ENCODE assay signal across 18 cellular contexts in the genomic region with DNA sequence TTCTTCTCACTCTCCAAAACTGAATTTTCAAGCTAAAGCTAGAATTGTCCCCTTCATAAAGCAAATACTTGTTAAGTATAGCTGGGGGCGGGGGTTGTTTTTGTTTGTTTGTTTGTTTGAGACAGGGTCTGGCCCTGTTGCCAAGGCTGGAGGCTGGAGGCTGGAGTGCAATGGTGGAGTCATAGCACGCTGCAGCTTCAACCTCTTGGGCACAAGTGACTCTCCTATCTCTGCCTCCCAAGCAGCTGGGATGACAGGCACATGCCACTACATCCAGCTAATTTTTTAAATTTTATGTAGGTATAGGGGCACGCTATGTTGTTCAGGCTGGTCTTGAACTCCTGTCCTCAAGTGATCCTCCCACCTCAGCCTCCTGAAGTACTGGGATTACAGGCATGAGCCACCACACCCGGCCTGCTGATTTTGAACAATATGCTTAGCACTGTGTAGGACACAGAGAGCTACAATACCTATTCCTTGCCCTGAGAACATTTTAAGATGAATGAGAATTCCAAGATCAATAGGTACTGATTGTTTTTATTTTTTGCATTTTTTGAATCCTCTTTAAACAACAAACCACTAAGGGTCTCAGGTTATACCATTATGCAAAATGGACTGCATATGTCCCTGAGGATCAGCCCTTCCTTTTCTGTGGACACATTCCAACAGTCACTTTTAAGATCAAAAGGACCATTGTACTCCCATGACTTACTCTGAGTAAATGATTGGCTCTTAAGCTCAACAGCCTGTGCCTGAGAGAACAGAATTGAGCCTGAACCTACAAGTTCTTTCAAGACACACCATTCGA. TPM values are rescaled to one million over a fixed set of nuclear protein-coding genes. Genes with fewer than 3 reads are reported as not detected.
DNase-seq lines count a peak whose midpoint lies in the region; ATAC-seq and TF ChIP-seq lines count a peak whose summit lies in the region.
"Had no signal": no experiment of that assay in that cellular context is flagged by ENCODE, and none has a peak within 500 bp of the region (broad histone marks: within the 10 kb centered on the region; RNA-seq: fewer than 3 reads in every experiment).

No MANE protein-coding gene starts in this region.

- H3K36me3 ChIP-seq in CD8-positive, alpha-beta T cell (ENCODE audit: insufficient read depth, low read length) = peaks cover 7% of the 10 kb centered on the region
- peaks cover 18% of the 10 kb centered on the region for H3K36me3 ChIP-seq in KOPT-K1 (ENCODE audit: insufficient read depth, low read length)
- H3K36me3 ChIP-seq: SJCRH30 had no signal

- no peak overlapping the region for H3K4me3 Mint-ChIP-seq in CD8-positive, alpha-beta T cell
- no peak overlapping the region for H3K4me3 Mint-ChIP-seq in effector memory CD8-positive, alpha-beta T cell
- no peak overlapping the region for H3K4me3 Mint-ChIP-seq in nephron
- H3K4me3 Mint-ChIP-seq: activated naive CD8-positive, alpha-beta T cell treated with anti-CD3 and anti-CD28 coated beads, Interleukin-2, amount 50 U/mL, for 24 hours; stimulated activated memory B cell treated with anti-CD40 and anti-IgM and Interleukin-4, amounts not matched to agents 10 μg/mL and 1 μg/mL and 100 μg/mL, for 72 hours had no signal

- no peak for ATAC-seq in CD8-positive, alpha-beta T cell
- ATAC-seq in effector memory CD8-positive, alpha-beta T cell (replicated peaks) = no peak
- ATAC-seq in GM21528 (IDR thresholded peaks at IDR 0.05; ENCODE audit: low FRiP score, unreplicated experiment) = no peak
- ATAC-seq: activated CD4-positive, CD25-positive, alpha-beta regulatory T cell treated with anti-CD3 and anti-CD28 coated beads, Interleukin-2, amount 50 U/mL, for 24 hours; activated naive CD8-positive, alpha-beta T cell treated with anti-CD3 and anti-CD28 coated beads, Interleukin-2, amount 50 U/mL, for 24 hours; stimulated activated memory B cell treated with anti-CD40 and anti-IgM and Interleukin-4, amounts not matched to agents 10 μg/mL and 1 μg/mL and 100 μg/mL, for 72 hours had no signal

- no peaks in the 10 kb centered on the region for H3K27me3 ChIP-seq in CD8-positive, alpha-beta T cell (ENCODE audit: insufficient read depth, low read length)
- H3K27me3 ChIP-seq: brain microvascular endothelial cell, SJCRH30 had no signal

- intact Hi-C loops in CD8-positive, alpha-beta T cell (cut with DNase I, micrococcal nuclease) = no loop called here

- H3K4me1 Mint-ChIP-seq in CD8-positive, alpha-beta T cell (ENCODE audit: low read depth) = no peaks in the 10 kb centered on the region
- H3K4me1 Mint-ChIP-seq in effector memory CD8-positive, alpha-beta T cell (ENCODE audit: low read depth in 2 of 2) = no peaks in the 10 kb centered on the region
- peaks cover 7% of the 10 kb centered on the region for H3K4me1 Mint-ChIP-seq in nephron
- H3K4me1 Mint-ChIP-seq: activated naive CD8-positive, alpha-beta T cell treated with anti-CD3 and anti-CD28 coated beads, Interleukin-2, amount 50 U/mL, for 24 hours; stimulated activated memory B cell treated with anti-CD40 and anti-IgM and Interleukin-4, amounts not matched to agents 10 μg/mL and 1 μg/mL and 100 μg/mL, for 72 hours had no signal

- H3K9me3 Mint-ChIP-seq in CD8-positive, alpha-beta T cell = no peaks in the 10 kb centered on the region
- H3K9me3 Mint-ChIP-seq in effector memory CD8-positive, alpha-beta T cell = no peaks in the 10 kb centered on the region
- no peaks in the 10 kb centered on the region for H3K9me3 Mint-ChIP-seq in nephron
- H3K9me3 Mint-ChIP-seq: activated naive CD8-positive, alpha-beta T cell treated with anti-CD3 and anti-CD28 coated beads, Interleukin-2, amount 50 U/mL, for 24 hours; stimulated activated memory B cell treated with anti-CD40 and anti-IgM and Interleukin-4, amounts not matched to agents 10 μg/mL and 1 μg/mL and 100 μg/mL, for 72 hours had no signal

- H3K9me3 ChIP-seq in CD8-positive, alpha-beta T cell (ENCODE audit: low read length) = no peaks in the 10 kb centered on the region
- H3K9me3 ChIP-seq in KOPT-K1 (ENCODE audit: insufficient read depth, low read length, poor library complexity, severe bottlenecking) = no peaks in the 10 kb centered on the region
- H3K9me3 ChIP-seq: SJCRH30, thoracic aorta had no signal

- H3K27me3 Mint-ChIP-seq in CD8-positive, alpha-beta T cell (ENCODE audit: low read depth) = no peaks in the 10 kb centered on the region
- no peaks in the 10 kb centered on the region for H3K27me3 Mint-ChIP-seq in effector memory CD8-positive, alpha-beta T cell
- no peaks in the 10 kb centered on the region for H3K27me3 Mint-ChIP-seq in nephron (ENCODE audit: low read depth)
- H3K27me3 Mint-ChIP-seq: activated naive CD8-positive, alpha-beta T cell treated with anti-CD3 and anti-CD28 coated beads, Interleukin-2, amount 50 U/mL, for 24 hours; stimulated activated memory B cell treated with anti-CD40 and anti-IgM and Interleukin-4, amounts not matched to agents 10 μg/mL and 1 μg/mL and 100 μg/mL, for 72 hours had no signal

- no peak overlapping the region for H3K27ac ChIP-seq in CD8-positive, alpha-beta T cell (ENCODE audit: low read depth, low read length)
- peak overlapping the region; percentile 84 for H3K27ac ChIP-seq in KOPT-K1 (ENCODE audit: low read depth, low read length, poor library complexity, severe bottlenecking)
- H3K27ac ChIP-seq: brain microvascular endothelial cell, epithelial cell of prostate, SJCRH30, thoracic aorta had no signal

- H3K4me1 ChIP-seq in CD8-positive, alpha-beta T cell (ENCODE audit: insufficient read depth, low read length) = no peaks in the 10 kb centered on the region
- H3K4me1 ChIP-seq: SJCRH30 had no signal

- no peak for TF ChIP-seq CTCF in CD8-positive, alpha-beta T cell (IDR thresholded peaks at IDR 0.05)
- no peak for TF ChIP-seq CTCF in nephron (IDR thresholded peaks at IDR 0.05; ENCODE audit: unreplicated experiment in 3 of 3)

- peak overlapping the region; percentile 11 for H3K27ac Mint-ChIP-seq in CD8-positive, alpha-beta T cell
- H3K27ac Mint-ChIP-seq in effector memory CD8-positive, alpha-beta T cell = peak overlapping the region; percentile 44 to 59
- H3K27ac Mint-ChIP-seq in nephron = peak overlapping the region; percentile 28 to 75 (median 61)
- H3K27ac Mint-ChIP-seq: activated naive CD8-positive, alpha-beta T cell treated with anti-CD3 and anti-CD28 coated beads, Interleukin-2, amount 50 U/mL, for 24 hours; stimulated activated memory B cell treated with anti-CD40 and anti-IgM and Interleukin-4, amounts not matched to agents 10 μg/mL and 1 μg/mL and 100 μg/mL, for 72 hours had no signal

- CTCF ChIA-PET in CD8-positive, alpha-beta T cell (lab: Charles Lee) = no interaction called here

- no peak overlapping the region for H3K4me3 ChIP-seq in CD8-positive, alpha-beta T cell (ENCODE audit: low read depth, low read length)
- H3K4me3 ChIP-seq: SJCRH30, thoracic aorta had no signal

- peaks cover 77% of the 10 kb centered on the region for H3K36me3 Mint-ChIP-seq in CD8-positive, alpha-beta T cell
- peaks cover 12% of the 10 kb centered on the region for H3K36me3 Mint-ChIP-seq in effector memory CD8-positive, alpha-beta T cell (ENCODE audit: insufficient read depth)
- H3K36me3 Mint-ChIP-seq in nephron (ENCODE audit: low read depth) = peaks cover 31% of the 10 kb centered on the region

- DNase-seq in CD8-positive, alpha-beta T cell = no peak
- no peak for DNase-seq in effector memory CD8-positive, alpha-beta T cell
- DNase-seq in T-helper 1 cell (no peak), NCI-H524 treated with DMSO at 0.1 percent for 48 hours (lab: John Stamatoyannopoulos, UW) (no peak)
- DNase-seq in activated CD4-positive, CD25-positive, alpha-beta regulatory T cell treated with anti-CD3 and anti-CD28 coated beads, Interleukin-2, amount 50 U/mL, for 72 hours = no peak
- DNase-seq: activated naive CD8-positive, alpha-beta T cell treated with anti-CD3 and anti-CD28 coated beads, Interleukin-2, amount 50 U/mL, for 24 hours; brain microvascular endothelial cell; cortex of kidney; NCI-H2107; NCI-H774 had no signal

- POLR2A ChIA-PET in CD8-positive, alpha-beta T cell (lab: Charles Lee) = no interaction called here

RNA-seq across cellular contexts. Expression of gene PCNX2, which starts 42.1 kb away (rescaled TPM):
- 10 to 100 TPM; 36.4 to 36.7 TPM for total RNA-seq in CD8-positive, alpha-beta T cell

Comparison
In these comparisons a context has a peak if more than half of its experiments do, and no peak if none do; other contexts are left out.
1. H3K27ac Mint-ChIP-seq: peak in every context shown above with its lines; median percentile 61 in nephron; 52 in effector memory CD8-positive, alpha-beta T cell; 11 in CD8-positive, alpha-beta T cell.